In the genomic region with DNA sequence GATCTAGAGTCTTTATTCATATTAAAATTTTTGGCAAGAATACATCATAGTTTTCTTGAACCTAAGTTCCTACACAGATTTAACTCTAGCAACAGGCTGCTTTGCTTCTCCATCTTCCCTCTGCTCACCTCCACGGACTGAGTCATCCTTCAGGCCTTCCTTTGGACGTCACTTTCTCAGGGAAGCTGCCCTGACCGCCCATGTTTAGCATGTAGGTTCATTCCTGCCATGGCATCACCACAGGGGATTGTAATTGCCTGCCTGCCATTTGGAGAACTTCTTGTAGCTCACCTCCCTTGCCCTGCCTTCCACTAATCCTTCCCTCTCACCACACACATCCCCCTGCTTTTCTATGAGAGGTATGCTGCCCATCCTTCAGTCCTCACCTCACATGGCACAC, we compare ENCODE assay signal across 1 cellular context.
TF ChIP-seq lines count a peak whose summit lies in the region.

No MANE protein-coding gene starts in this region.

TF ChIP-seq in HepG2, 621 proteins besides CTCF, POLR2A, EP300 and RAD21 (continued from another document):
- TF ChIP-seq, protein P1, sequence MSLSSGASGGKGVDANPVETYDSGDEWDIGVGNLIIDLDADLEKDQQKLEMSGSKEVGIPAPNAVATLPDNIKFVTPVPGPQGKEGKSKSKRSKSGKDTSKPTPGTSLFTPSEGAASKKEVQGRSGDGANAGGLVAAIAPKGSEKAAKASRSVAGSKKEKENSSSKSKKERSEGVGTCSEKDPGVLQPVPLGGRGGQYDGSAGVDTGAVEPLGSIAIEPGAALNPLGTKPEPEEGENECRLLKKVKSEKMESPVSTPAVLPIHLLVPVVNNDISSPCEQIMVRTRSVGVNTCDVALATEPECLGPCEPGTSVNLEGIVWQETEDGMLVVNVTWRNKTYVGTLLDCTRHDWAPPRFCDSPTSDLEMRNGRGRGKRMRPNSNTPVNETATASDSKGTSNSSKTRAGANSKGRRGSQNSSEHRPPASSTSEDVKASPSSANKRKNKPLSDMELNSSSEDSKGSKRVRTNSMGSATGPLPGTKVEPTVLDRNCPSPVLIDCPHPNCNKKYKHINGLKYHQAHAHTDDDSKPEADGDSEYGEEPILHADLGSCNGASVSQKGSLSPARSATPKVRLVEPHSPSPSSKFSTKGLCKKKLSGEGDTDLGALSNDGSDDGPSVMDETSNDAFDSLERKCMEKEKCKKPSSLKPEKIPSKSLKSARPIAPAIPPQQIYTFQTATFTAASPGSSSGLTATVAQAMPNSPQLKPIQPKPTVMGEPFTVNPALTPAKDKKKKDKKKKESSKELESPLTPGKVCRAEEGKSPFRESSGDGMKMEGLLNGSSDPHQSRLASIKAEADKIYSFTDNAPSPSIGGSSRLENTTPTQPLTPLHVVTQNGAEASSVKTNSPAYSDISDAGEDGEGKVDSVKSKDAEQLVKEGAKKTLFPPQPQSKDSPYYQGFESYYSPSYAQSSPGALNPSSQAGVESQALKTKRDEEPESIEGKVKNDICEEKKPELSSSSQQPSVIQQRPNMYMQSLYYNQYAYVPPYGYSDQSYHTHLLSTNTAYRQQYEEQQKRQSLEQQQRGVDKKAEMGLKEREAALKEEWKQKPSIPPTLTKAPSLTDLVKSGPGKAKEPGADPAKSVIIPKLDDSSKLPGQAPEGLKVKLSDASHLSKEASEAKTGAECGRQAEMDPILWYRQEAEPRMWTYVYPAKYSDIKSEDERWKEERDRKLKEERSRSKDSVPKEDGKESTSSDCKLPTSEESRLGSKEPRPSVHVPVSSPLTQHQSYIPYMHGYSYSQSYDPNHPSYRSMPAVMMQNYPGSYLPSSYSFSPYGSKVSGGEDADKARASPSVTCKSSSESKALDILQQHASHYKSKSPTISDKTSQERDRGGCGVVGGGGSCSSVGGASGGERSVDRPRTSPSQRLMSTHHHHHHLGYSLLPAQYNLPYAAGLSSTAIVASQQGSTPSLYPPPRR (CRISPR knock-in tag; IDR thresholded peaks at IDR 0.05; ENCODE audit: borderline replicate concordance) = no peak
- no peak for TF ChIP-seq ZNF224 (CRISPR knock-in tag; IDR thresholded peaks at IDR 0.05)
- no peak for TF ChIP-seq TEF (CRISPR knock-in tag; IDR thresholded peaks at IDR 0.05)
- TF ChIP-seq NR2C2 (CRISPR knock-in tag; IDR thresholded peaks at IDR 0.05; ENCODE audit: borderline replicate concordance) = no peak
- no peak for TF ChIP-seq ZKSCAN5 (CRISPR knock-in tag; IDR thresholded peaks at IDR 0.05)
- TF ChIP-seq HOXA5 (CRISPR knock-in tag; IDR thresholded peaks at IDR 0.05) = no peak
